ENCODE assay signal across 9 cellular contexts in the genomic region with DNA sequence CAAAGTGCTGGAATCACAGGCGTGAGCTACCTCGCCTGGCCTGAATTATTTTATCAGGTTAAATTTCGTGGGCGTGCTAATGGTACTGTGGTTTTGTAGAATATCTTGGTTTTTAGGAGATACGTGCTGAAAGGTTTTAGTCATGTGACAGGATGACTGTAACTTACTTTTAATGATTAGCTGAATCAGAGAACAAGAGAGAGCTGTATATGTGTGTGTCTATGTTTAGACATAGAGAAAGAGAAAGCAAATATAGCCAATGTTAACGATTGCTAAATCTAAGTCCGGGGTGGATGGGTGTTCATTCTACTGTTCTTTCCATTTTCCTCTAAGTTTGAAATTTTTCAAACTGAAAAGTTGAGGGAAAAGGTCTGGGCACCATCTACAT. TPM values are rescaled to one million over a fixed set of nuclear protein-coding genes. Genes with fewer than 3 reads are reported as not detected.
DNase-seq lines count a peak whose midpoint lies in the region; ATAC-seq, FAIRE-seq and TF ChIP-seq lines count a peak whose summit lies in the region.
"Had no signal": no experiment of that assay in that cellular context is flagged by ENCODE, and none has a peak within 500 bp of the region (broad histone marks: within the 10 kb centered on the region; RNA-seq: fewer than 3 reads in every experiment).

No MANE protein-coding gene starts in this region.

- TF ChIP-seq CTCF in astrocyte of the spinal cord (IDR thresholded peaks at IDR 0.05; ENCODE audit: low read depth, low read length) (no peak), lung (IDR thresholded peaks at IDR 0.05; ENCODE audit: control extremely low read depth, extremely low read depth) (no peak)

- peak; percentile 88 for FAIRE-seq in urothelium cell line (lab: Jason Lieb, UNC)
- FAIRE-seq: D721Med had no signal

- peak overlapping the region; percentile 73 to 87 for H3K27ac Mint-ChIP-seq in activated naive CD4-positive, alpha-beta T cell treated with anti-CD3 and anti-CD28 coated beads, Interleukin-2, amount 50 U/mL, for 72 hours

- H3K4me3 ChIP-seq in astrocyte of the spinal cord (ENCODE audit: low read depth, low read length) (no peak overlapping the region), lung (no peak overlapping the region)

- peak overlapping the region; percentile 55 to 56 for H3K27ac ChIP-seq in lung (ENCODE audit: low read depth in 1 of 2, low read length in 1 of 2)

- in situ Hi-C loops in astrocyte of the spinal cord (cut with HindIII; ENCODE audit: low sequenced_read_pairs) = no loop called here

- peaks cover 5 to 6% of the 10 kb centered on the region in 2 donors for H3K4me1 ChIP-seq in lung (ENCODE audit: control insufficient read depth in 2 of 2, insufficient read depth in 2 of 2, low read length in 2 of 2)

- H3K9me3 Mint-ChIP-seq in activated naive CD4-positive, alpha-beta T cell treated with anti-CD3 and anti-CD28 coated beads, Interleukin-2, amount 50 U/mL, for 72 hours = no peaks in the 10 kb centered on the region

- peaks cover 19 to 51% of the 10 kb centered on the region in 2 donors for H3K36me3 Mint-ChIP-seq in activated naive CD4-positive, alpha-beta T cell treated with anti-CD3 and anti-CD28 coated beads, Interleukin-2, amount 50 U/mL, for 72 hours

- no peaks in the 10 kb centered on the region for H3K9me3 ChIP-seq in lung (ENCODE audit: control insufficient read depth in 2 of 2, insufficient read depth in 1 of 2, low read length in 1 of 2)

- WGBS in lung, 2 donors = 65 to 66% methylated on average over 7 of the region's 7 CpGs

- no peaks in the 10 kb centered on the region for H3K27me3 ChIP-seq in lung (ENCODE audit: control insufficient read depth, insufficient read depth)

- DNase-seq in activated naive CD4-positive, alpha-beta T cell treated with anti-CD3 and anti-CD28 coated beads, Interleukin-2, amount 50 U/mL, for 72 hours (ENCODE audit: low spot score in 2 of 2) = no peak
- DNase-seq in activated naive CD4-positive, alpha-beta T cell treated with anti-CD3 and anti-CD28 coated beads, Interleukin-2, amount 50 U/mL, for 16 hours = no peak
- DNase-seq in astrocyte of the spinal cord (ENCODE audit: low read depth, low spot score) (peak; percentile 65), lung (ENCODE audit: low spot score) (no peak), urothelium cell line (ENCODE audit: low spot score) (no peak), NCI-H510A (lab: John Stamatoyannopoulos, UW) (no peak), NCI-H2029 (lab: John Stamatoyannopoulos, UW) (no peak), kidney glomerular epithelial cell (lab: John Stamatoyannopoulos, UW) (no peak)

- ATAC-seq in activated naive CD4-positive, alpha-beta T cell treated with anti-CD3 and anti-CD28 coated beads, Interleukin-2, amount 50 U/mL, for 72 hours = no peak
- no peak for ATAC-seq in lung (ENCODE audit: insufficient read depth, low FRiP score)

- peaks cover 2 to 72% of the 10 kb centered on the region in 2 donors for H3K36me3 ChIP-seq in lung (ENCODE audit: control insufficient read depth in 2 of 2, insufficient read depth in 2 of 2, low read length in 2 of 2)

RNA-seq across cellular contexts. Expression of a gene that starts 9.2 kb away (rescaled TPM):
- 10 to 100 TPM; 26.7 to 29.2 TPM for total RNA-seq in activated naive CD4-positive, alpha-beta T cell treated with anti-CD3 and anti-CD28 coated beads, Interleukin-2, amount 50 U/mL, for 72 hours
- total RNA-seq in lung = 10 to 100 TPM; 31.9 to 34.1 TPM
- polyA plus RNA-seq in lung = 10 to 100 TPM; 11.0 to 19.6 TPM
